ENCODE assay signal across 8 cellular contexts in genomic region chr10:103685880-103686669, GRCh38.
DNase-seq lines count a peak whose midpoint lies in the region; ATAC-seq and TF ChIP-seq lines count a peak whose summit lies in the region.

No MANE protein-coding gene starts in this region.

- H3K4me3 ChIP-seq in dorsolateral prefrontal cortex, result peak overlapping the region in 2 of 59 donors; percentile 2 to 8

- TF ChIP-seq CTCF in dorsolateral prefrontal cortex (IDR thresholded peaks at IDR 0.05 in 54 of 56, conservative IDR thresholded peaks at IDR 0.05 in 2 of 56; ENCODE audit: low read depth in 1 of 56, partially characterized antibody in 56 of 56), result peak; percentile 88 to 99 (median 97)

- H3K27me3 ChIP-seq in dorsolateral prefrontal cortex, result no peaks in the 10 kb centered on the region

- ATAC-seq in HG02885 (IDR thresholded peaks at IDR 0.05; ENCODE audit: poor library complexity, unreplicated experiment), result peak; percentile 82

- intact Hi-C loops in dorsolateral prefrontal cortex (cut with DNase I), result loop anchor here (2.0 kb wide), 2 partner anchors 81 to 87 kb away; no protein-coding TSS in a partner anchor

- DNase-seq in NCI-H2107 treated with DMSO at 0.1 percent for 48 hours (lab: John Stamatoyannopoulos, UW; ENCODE audit: unreplicated experiment) (peak; percentile 34), NCI-H2107 (lab: John Stamatoyannopoulos, UW) (no peak), NCI-H460 (ENCODE audit: extremely low read depth, low read depth) (peak; percentile 56), dorsolateral prefrontal cortex (peak; percentile 72 to 89 (median 86)), lung microvascular endothelial cell (ENCODE audit: low read depth in 2 of 2) (peak; percentile 59 to 70)
- DNase-seq in activated CD4-positive, alpha-beta T cell treated with anti-CD3 and anti-CD28 coated beads, Interleukin-2, amount 50 U/mL, for 4 hours, result peak; percentile 68 to 74
- DNase-seq in stimulated activated CD8-positive, alpha-beta memory T cell treated with anti-CD3 and anti-CD28 coated beads, Interleukin-15, amount 100 ng/mL, for 1 hour (ENCODE audit: low read depth), result peak; percentile 63

- peak overlapping the region in 46 of 59 donors; percentile 0 to 78 (median 58) for H3K27ac ChIP-seq in dorsolateral prefrontal cortex
